In the genomic region with DNA sequence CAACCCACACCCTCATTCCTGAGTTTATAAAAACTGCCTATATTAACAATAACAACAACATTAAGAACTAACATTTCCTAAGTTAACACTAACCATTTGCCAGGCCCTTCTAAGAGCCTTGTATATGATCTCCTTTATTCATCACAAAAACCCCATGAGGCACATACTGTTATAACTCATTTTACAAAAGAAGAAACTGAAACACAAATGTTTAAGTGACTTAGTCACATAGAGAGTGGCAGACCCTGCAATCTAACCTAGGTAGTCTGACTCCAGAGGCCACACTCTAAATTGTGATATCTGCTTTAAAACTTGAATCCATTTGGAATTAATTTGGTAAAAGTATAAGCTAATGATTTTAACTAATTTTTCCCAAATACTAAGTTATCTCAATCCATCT, we compare ENCODE assay signal across 25 cellular contexts.
"Had no signal": no experiment of that assay in that cellular context is flagged by ENCODE, and none has a peak within 500 bp of the region (broad histone marks: within the 10 kb centered on the region; RNA-seq: fewer than 3 reads in every experiment).

No MANE protein-coding gene starts in this region.

- H3K27ac ChIP-seq: epithelial cell of prostate, esophagus squamous epithelium, gastrocnemius medialis, heart right ventricle, left lung, lower lobe of right lung had no signal

- H3K4me3 ChIP-seq: esophagus squamous epithelium, gastrocnemius medialis, heart right ventricle, left lung, lower lobe of right lung, mucosa of descending colon had no signal

- H3K27me3 ChIP-seq: esophagus squamous epithelium, gastrocnemius medialis, heart right ventricle, left lung had no signal

- ATAC-seq: effector memory CD8-positive, alpha-beta T cell; esophagus mucosa; gastrocnemius medialis; heart right ventricle; left cardiac atrium; left lung; left ventricle myocardium superior; lower lobe of right lung; mucosa of descending colon; naive thymus-derived CD8-positive, alpha-beta T cell had no signal

- H3K9me3 Mint-ChIP-seq: effector memory CD8-positive, alpha-beta T cell had no signal

- H3K4me3 Mint-ChIP-seq: dendritic cell treated with granulocyte-macrophage colony-stimulating factor and Interleukin-4, amounts not matched to agents 40 ng/mL and 50 ng/mL, for 4 days; effector memory CD8-positive, alpha-beta T cell; endodermal cell; mesothelial cell of epicardium; naive B cell; naive thymus-derived CD8-positive, alpha-beta T cell had no signal

- H3K9me3 ChIP-seq: gastrocnemius medialis, left lung, mucosa of descending colon had no signal

- H3K4me1 ChIP-seq: esophagus squamous epithelium, gastrocnemius medialis, heart right ventricle, left lung, lower lobe of right lung had no signal

- H3K27me3 Mint-ChIP-seq: dendritic cell treated with granulocyte-macrophage colony-stimulating factor and Interleukin-4, amounts not matched to agents 40 ng/mL and 50 ng/mL, for 4 days had no signal

- H3K36me3 ChIP-seq: esophagus squamous epithelium, gastrocnemius medialis, heart right ventricle, left lung, lower lobe of right lung had no signal

- H3K27ac Mint-ChIP-seq: dendritic cell treated with granulocyte-macrophage colony-stimulating factor and Interleukin-4, amounts not matched to agents 40 ng/mL and 50 ng/mL, for 4 days; effector memory CD8-positive, alpha-beta T cell; endodermal cell; mesothelial cell of epicardium; naive thymus-derived CD8-positive, alpha-beta T cell had no signal

- DNase-seq: cortex of kidney; effector CD8-positive, alpha-beta T cell; effector memory CD8-positive, alpha-beta T cell; endodermal cell; erythroblast; esophagus squamous epithelium; foreskin fibroblast; foreskin melanocyte; gastrocnemius medialis; glutamatergic neuron; head of caudate nucleus; heart right ventricle; hippocampal formation; left cardiac atrium; left lung; left ventricle myocardium superior; lower lobe of right lung; mesenchymal stem cell; mucosa of descending colon; naive B cell; naive thymus-derived CD8-positive, alpha-beta T cell had no signal

- H3K4me1 Mint-ChIP-seq: endodermal cell; naive thymus-derived CD8-positive, alpha-beta T cell had no signal
